In genomic region chr17:18246880-18247612, GRCh38 we compare ENCODE assay signal across 8 cellular contexts. TPM values are rescaled to one million over a fixed set of nuclear protein-coding genes. Genes with fewer than 3 reads are reported as not detected.
A peak's percentile ranks its signal among the peaks of the same experiment; 100 is the strongest.
DNase-seq lines count a peak whose midpoint lies in the region; ATAC-seq and TF ChIP-seq lines count a peak whose summit lies in the region.

No MANE protein-coding gene starts in this region.

- H2BK120ac ChIP-seq in mesendoderm (ENCODE audit: low read depth, low read length) = no peak overlapping the region

- H3K36me3 ChIP-seq in GM23338 (ENCODE audit: insufficient read depth) (peaks cover 15% of the 10 kb centered on the region), duodenal mucosa (ENCODE audit: control insufficient read depth in 1 of 2, insufficient read depth in 2 of 2, low read length in 2 of 2) (peaks cover 45 to 68% of the 10 kb centered on the region in 2 donors), mesendoderm (ENCODE audit: control insufficient read depth, insufficient read depth, low read length) (peaks cover 32% of the 10 kb centered on the region)

- H3K4me1 ChIP-seq in GM23338 (ENCODE audit: insufficient read depth) (peaks cover 5% of the 10 kb centered on the region; the same call in 1 of the 2 replicates), duodenal mucosa (ENCODE audit: control insufficient read depth in 1 of 2, insufficient read depth in 2 of 2, low read length in 2 of 2) (peaks cover 22 to 25% of the 10 kb centered on the region in 2 donors), mesendoderm (ENCODE audit: control insufficient read depth, low read depth, low read length) (peaks cover 3% of the 10 kb centered on the region)

- no peak overlapping the region for H2AFZ ChIP-seq in GM23338

- peak overlapping the region; percentile 48 for H3K4me3 ChIP-seq in GM23338
- H3K4me3 ChIP-seq in duodenal mucosa (ENCODE audit: low read depth in 1 of 2, low read length in 2 of 2) = peak overlapping the region; percentile 57 to 59
- peak overlapping the region; percentile 29 for H3K4me3 ChIP-seq in mesendoderm (ENCODE audit: low read length)

- no peak overlapping the region for H2BK15ac ChIP-seq in mesendoderm (replicated peaks; ENCODE audit: low read depth)

- no peak overlapping the region for H3K23ac ChIP-seq in mesendoderm (ENCODE audit: low read length)

- H3F3A ChIP-seq in GM23338 (replicated peaks; ENCODE audit: low read depth) = peaks cover 16% of the 10 kb centered on the region

- peak overlapping the region; percentile 91 for H3K56ac ChIP-seq in mesendoderm (ENCODE audit: low read length)

- H3K4me3 Mint-ChIP-seq in GM23338 = peak overlapping the region; percentile 90

- H3K9me3 ChIP-seq in duodenal mucosa (ENCODE audit: control insufficient read depth in 1 of 2, low read length in 2 of 2) = no peaks in the 10 kb centered on the region

- H3K27me3 ChIP-seq in GM23338 (ENCODE audit: insufficient read depth) = no peaks in the 10 kb centered on the region
- H3K27me3 ChIP-seq in duodenal mucosa (ENCODE audit: control insufficient read depth in 1 of 2, insufficient read depth in 2 of 2, low read length in 2 of 2) = no peaks in the 10 kb centered on the region
- H3K27me3 ChIP-seq in mesendoderm (ENCODE audit: insufficient read depth, low read length, poor library complexity) = no peaks in the 10 kb centered on the region

- DNase-seq in 8988T (peak; percentile 93), GM23338 (ENCODE audit: low spot score) (peak; percentile 97), OCI-M1 (lab: John Stamatoyannopoulos, UW) (peak; percentile 19), mesendoderm (peak; percentile 94), epidermal melanocyte (ENCODE audit: insufficient read length, low spot score) (no peak), occipital lobe (lab: John Stamatoyannopoulos, UW) (no peak), SHP77 treated with DMSO at 0.1 percent for 48 hours (lab: John Stamatoyannopoulos, UW) (no peak)

- no peaks in the 10 kb centered on the region for H3K9me2 ChIP-seq in GM23338 (ENCODE audit: insufficient read depth)

- no peak overlapping the region for H3K18ac ChIP-seq in mesendoderm (ENCODE audit: low read length)

- H4K5ac ChIP-seq in mesendoderm (ENCODE audit: low read length) = no peak overlapping the region

- peak overlapping the region; percentile 85 for H3K27ac ChIP-seq in GM23338 (ENCODE audit: low read depth)
- peak overlapping the region; percentile 79 for H3K27ac ChIP-seq in duodenal mucosa (ENCODE audit: low read depth, low read length)
- H3K27ac ChIP-seq in mesendoderm (ENCODE audit: low read depth, low read length) = peak overlapping the region; percentile 30

- no peak overlapping the region for H2AK5ac ChIP-seq in mesendoderm (ENCODE audit: low read length)

- H4K8ac ChIP-seq in mesendoderm (ENCODE audit: low read depth, low read length) = no peak overlapping the region

- ATAC-seq in GM23338 = peak; percentile 79

- H3K4me2 ChIP-seq in GM23338 (peak overlapping the region; percentile 92), mesendoderm (ENCODE audit: low read length) (peak overlapping the region; percentile 93)

- H3K27me3 Mint-ChIP-seq in GM23338 (ENCODE audit: insufficient read depth, low read depth, poor library complexity) = peaks cover 34% of the 10 kb centered on the region

- no peak overlapping the region for H2BK5ac ChIP-seq in mesendoderm (ENCODE audit: low read length)

- peak overlapping the region; percentile 99 for H3K27ac Mint-ChIP-seq in GM23338

- H3K9me3 Mint-ChIP-seq in GM23338 = no peaks in the 10 kb centered on the region; the same call in 2 of the 3 replicates

- no peak overlapping the region for H3K4ac ChIP-seq in mesendoderm (ENCODE audit: low read depth, low read length)

- no CpG with 5 or more reads among the region's 46 CpGs for WGBS in mesendoderm (ENCODE audit: extremely low coverage, insufficient coverage, low lambda C conversion rate)

- H3K79me1 ChIP-seq in mesendoderm (ENCODE audit: low read length) = no peaks in the 10 kb centered on the region

- TF ChIP-seq CTCF in GM23338 (conservative IDR thresholded peaks at IDR 0.05; ENCODE audit: low read depth in 2 of 2) = no peak; a peak in 1 of 4 replicates

- H3K9ac ChIP-seq in duodenal mucosa (ENCODE audit: low read depth in 1 of 2, low read length in 2 of 2) (no peak overlapping the region), mesendoderm (ENCODE audit: low read length) (peak overlapping the region; percentile 69)

- peaks cover 4% of the 10 kb centered on the region; the same call in 1 of the 2 replicates for H4K20me1 ChIP-seq in GM23338 (replicated peaks; ENCODE audit: insufficient read depth)

- peaks cover 16% of the 10 kb centered on the region for H3K4me1 Mint-ChIP-seq in GM23338

- no peaks in the 10 kb centered on the region for H3K79me2 ChIP-seq in GM23338 (replicated peaks; ENCODE audit: insufficient read depth)
- H3K79me2 ChIP-seq in mesendoderm (ENCODE audit: control insufficient read depth, insufficient read depth, low read length) = no peaks in the 10 kb centered on the region

- H3K36me3 Mint-ChIP-seq in GM23338 (ENCODE audit: low read depth) = peaks cover 72% of the 10 kb centered on the region

TF ChIP-seq in GM23338, 12 proteins besides CTCF, POLR2A, EP300 and RAD21 (continues in another document):
- TF ChIP-seq JUNB (IDR thresholded peaks at IDR 0.05; ENCODE audit: unreplicated experiment) (no peak), CREB1 (CRISPR knock-in tag; IDR thresholded peaks at IDR 0.05; ENCODE audit: low read depth) (peak; percentile 25; the same call in 1 of the 2 replicates), NANOG (IDR thresholded peaks at IDR 0.05; ENCODE audit: borderline replicate concordance) (no peak), STAT1 (IDR thresholded peaks at IDR 0.05; ENCODE audit: unreplicated experiment) (no peak), ZNF114 (CRISPR knock-in tag; IDR thresholded peaks at IDR 0.05) (no peak), EZH2phosphoT487 (IDR thresholded peaks at IDR 0.05; ENCODE audit: unreplicated experiment) (no peak), EZH2 (IDR thresholded peaks at IDR 0.05; ENCODE audit: low read depth, unreplicated experiment) (no peak), ZNF331 (CRISPR knock-in tag; IDR thresholded peaks at IDR 0.05; ENCODE audit: low read depth) (no peak)
- TF ChIP-seq, protein P1, sequence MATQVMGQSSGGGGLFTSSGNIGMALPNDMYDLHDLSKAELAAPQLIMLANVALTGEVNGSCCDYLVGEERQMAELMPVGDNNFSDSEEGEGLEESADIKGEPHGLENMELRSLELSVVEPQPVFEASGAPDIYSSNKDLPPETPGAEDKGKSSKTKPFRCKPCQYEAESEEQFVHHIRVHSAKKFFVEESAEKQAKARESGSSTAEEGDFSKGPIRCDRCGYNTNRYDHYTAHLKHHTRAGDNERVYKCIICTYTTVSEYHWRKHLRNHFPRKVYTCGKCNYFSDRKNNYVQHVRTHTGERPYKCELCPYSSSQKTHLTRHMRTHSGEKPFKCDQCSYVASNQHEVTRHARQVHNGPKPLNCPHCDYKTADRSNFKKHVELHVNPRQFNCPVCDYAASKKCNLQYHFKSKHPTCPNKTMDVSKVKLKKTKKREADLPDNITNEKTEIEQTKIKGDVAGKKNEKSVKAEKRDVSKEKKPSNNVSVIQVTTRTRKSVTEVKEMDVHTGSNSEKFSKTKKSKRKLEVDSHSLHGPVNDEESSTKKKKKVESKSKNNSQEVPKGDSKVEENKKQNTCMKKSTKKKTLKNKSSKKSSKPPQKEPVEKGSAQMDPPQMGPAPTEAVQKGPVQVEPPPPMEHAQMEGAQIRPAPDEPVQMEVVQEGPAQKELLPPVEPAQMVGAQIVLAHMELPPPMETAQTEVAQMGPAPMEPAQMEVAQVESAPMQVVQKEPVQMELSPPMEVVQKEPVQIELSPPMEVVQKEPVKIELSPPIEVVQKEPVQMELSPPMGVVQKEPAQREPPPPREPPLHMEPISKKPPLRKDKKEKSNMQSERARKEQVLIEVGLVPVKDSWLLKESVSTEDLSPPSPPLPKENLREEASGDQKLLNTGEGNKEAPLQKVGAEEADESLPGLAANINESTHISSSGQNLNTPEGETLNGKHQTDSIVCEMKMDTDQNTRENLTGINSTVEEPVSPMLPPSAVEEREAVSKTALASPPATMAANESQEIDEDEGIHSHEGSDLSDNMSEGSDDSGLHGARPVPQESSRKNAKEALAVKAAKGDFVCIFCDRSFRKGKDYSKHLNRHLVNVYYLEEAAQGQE (IDR thresholded peaks at IDR 0.05; ENCODE audit: unreplicated experiment) = no peak
- TF ChIP-seq, protein P2, sequence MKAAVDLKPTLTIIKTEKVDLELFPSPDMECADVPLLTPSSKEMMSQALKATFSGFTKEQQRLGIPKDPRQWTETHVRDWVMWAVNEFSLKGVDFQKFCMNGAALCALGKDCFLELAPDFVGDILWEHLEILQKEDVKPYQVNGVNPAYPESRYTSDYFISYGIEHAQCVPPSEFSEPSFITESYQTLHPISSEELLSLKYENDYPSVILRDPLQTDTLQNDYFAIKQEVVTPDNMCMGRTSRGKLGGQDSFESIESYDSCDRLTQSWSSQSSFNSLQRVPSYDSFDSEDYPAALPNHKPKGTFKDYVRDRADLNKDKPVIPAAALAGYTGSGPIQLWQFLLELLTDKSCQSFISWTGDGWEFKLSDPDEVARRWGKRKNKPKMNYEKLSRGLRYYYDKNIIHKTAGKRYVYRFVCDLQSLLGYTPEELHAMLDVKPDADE (IDR thresholded peaks at IDR 0.05) = no peak

RNA-seq across cellular contexts. Expression of gene FLII, which starts 11.5 kb away (rescaled TPM):
- 262 and 373 TPM in 2 replicates for total RNA-seq in GM23338 (2014; rRNA removed; shearing (Covaris generic))
- polyA plus RNA-seq in GM23338 (2016; fragmentation: Nextera tagmentation; extraction: Ambion mirVana) = 173 and 175 TPM in 2 replicates
- 198 TPM for polyA plus RNA-seq in mesendoderm (2013, experiment 1 of 2)
- 204 TPM for polyA plus RNA-seq in mesendoderm (2013, experiment 2 of 2)
- 49.6 TPM for total RNA-seq in occipital lobe

RNA-seq across cellular contexts. Expression of gene MIEF2, which starts 13.4 kb away (rescaled TPM):
- 24.9 and 26.5 TPM in 2 replicates for total RNA-seq in GM23338 (2014; rRNA removed; shearing (Covaris generic))
- 4.9 and 8.2 TPM in 2 replicates for polyA plus RNA-seq in GM23338 (2016; fragmentation: Nextera tagmentation; extraction: Ambion mirVana)
- polyA plus RNA-seq in mesendoderm (2013, experiment 1 of 2) = 2.6 TPM
- 2.5 TPM for polyA plus RNA-seq in mesendoderm (2013, experiment 2 of 2)
- total RNA-seq in occipital lobe = 29.2 TPM

RNA-seq across cellular contexts. Expression of gene LLGL1, which starts 21.6 kb away (rescaled TPM):
- total RNA-seq in GM23338 (2014; rRNA removed; shearing (Covaris generic)) = 118 and 129 TPM in 2 replicates
- polyA plus RNA-seq in GM23338 (2016; fragmentation: Nextera tagmentation; extraction: Ambion mirVana) = 5.9 TPM in 2 replicates
- 30.6 TPM for polyA plus RNA-seq in mesendoderm (2013, experiment 1 of 2)
- 31.0 TPM for polyA plus RNA-seq in mesendoderm (2013, experiment 2 of 2)
- total RNA-seq in occipital lobe = 34.0 TPM

Comparison
In these comparisons a context has a peak if more than half of its experiments do, and no peak if none do; other contexts are left out.
1. DNase-seq: peak in 8988T (single experiment), GM23338 (single experiment), OCI-M1 (single experiment) and mesendoderm (single experiment); none in epidermal melanocyte (single experiment), occipital lobe (single experiment) and SHP77 treated with DMSO at 0.1 percent for 48 hours (single experiment).
2. H3K27ac ChIP-seq: peak in every context shown above with its lines; median percentile 85 in GM23338; 79 in duodenal mucosa; 30 in mesendoderm.
3. Peak in every context shown above with its lines, with median percentiles within 50 percentile points of each other: H3K4me3 ChIP-seq.